In genomic region chr12:15336772-15337553, GRCh38 we compare ENCODE assay signal across 13 cellular contexts. TPM values are rescaled to one million over a fixed set of nuclear protein-coding genes. Genes with fewer than 3 reads are reported as not detected.
DNase-seq lines count a peak whose midpoint lies in the region; ATAC-seq and TF ChIP-seq lines count a peak whose summit lies in the region.
"Had no signal": no experiment of that assay in that cellular context is flagged by ENCODE, and none has a peak within 500 bp of the region (broad histone marks: within the 10 kb centered on the region; RNA-seq: fewer than 3 reads in every experiment).

No MANE protein-coding gene starts in this region.

- intact Hi-C loops in A673 (cut with micrococcal nuclease; ENCODE audit: unreplicated experiment): no loop called here
- intact Hi-C loops in mammary epithelial cell (cut with micrococcal nuclease): no loop called here

- DNase-seq in A673 (ENCODE audit: low spot score) (peak; percentile 8), HPDE6-E6E7 (ENCODE audit: extremely low spot score) (peak; percentile 23), mammary epithelial cell (peak; percentile 48), kidney epithelial cell (ENCODE audit: low read depth) (peak; percentile 74), GM10266 (ENCODE audit: extremely low spot score) (no peak), NCI-H2107 (lab: John Stamatoyannopoulos, UW) (no peak), SJCRH30 (no peak)
- DNase-seq: activated naive CD8-positive, alpha-beta T cell treated with anti-CD3 and anti-CD28 coated beads, Interleukin-2, amount 10 ng/mL, durations not matched to agents 7 days and 5 days; AML-193; NCI-H446 treated with DMSO at 0.1 percent for 48 hours; sigmoid colon had no signal

- CTCF ChIA-PET in A673 (lab: Charles Lee): no interaction called here
- CTCF ChIA-PET in mammary epithelial cell (lab: Charles Lee; ENCODE audit: low non-redundant PET): no interaction called here

- H3K27me3 ChIP-seq in A673 (replicated peaks; ENCODE audit: insufficient read depth, low read depth, low read length, poor library complexity): no peaks in the 10 kb centered on the region
- no peaks in the 10 kb centered on the region for H3K27me3 ChIP-seq in mammary epithelial cell (ENCODE audit: insufficient read depth, low read length)
- no peaks in the 10 kb centered on the region for H3K27me3 ChIP-seq in kidney epithelial cell (ENCODE audit: control insufficient read depth, insufficient read depth, low read length)
- no peaks in the 10 kb centered on the region for H3K27me3 ChIP-seq in SJCRH30
- H3K27me3 ChIP-seq: sigmoid colon had no signal

- H3K4me1 ChIP-seq in A673 (ENCODE audit: insufficient read depth, low read length, poor library complexity, severe bottlenecking) (no peaks in the 10 kb centered on the region), mammary epithelial cell (ENCODE audit: insufficient read depth, low read length) (peaks cover 12% of the 10 kb centered on the region), SJCRH30 (no peaks in the 10 kb centered on the region)

- no peaks in the 10 kb centered on the region for H4K20me1 ChIP-seq in mammary epithelial cell (ENCODE audit: insufficient read depth, low read length)

- no peak overlapping the region for H3K9ac ChIP-seq in mammary epithelial cell (ENCODE audit: insufficient read depth, low read length)

- ATAC-seq in GM19463 (IDR thresholded peaks at IDR 0.05; ENCODE audit: unreplicated experiment): no peak

- no peaks in the 10 kb centered on the region for H3K36me3 ChIP-seq in A673 (ENCODE audit: insufficient read depth, low read length, poor library complexity, severe bottlenecking)
- no peaks in the 10 kb centered on the region for H3K36me3 ChIP-seq in mammary epithelial cell (ENCODE audit: insufficient read depth, low read length)
- H3K36me3 ChIP-seq in kidney epithelial cell (ENCODE audit: control insufficient read depth, insufficient read depth, low read length): no peaks in the 10 kb centered on the region
- H3K36me3 ChIP-seq in SJCRH30: no peaks in the 10 kb centered on the region
- H3K36me3 ChIP-seq: sigmoid colon had no signal

- H2AFZ ChIP-seq in mammary epithelial cell (ENCODE audit: low read depth, low read length): peak overlapping the region; percentile 37

- POLR2A ChIA-PET in A673 (lab: Charles Lee; ENCODE audit: low non-redundant PET): no interaction called here

- BruUV-seq in A673 (replicated peaks; lab: Mats Ljungman, UMichigan) (no TSS peak), mammary epithelial cell (replicated peaks; lab: Mats Ljungman, UMichigan) (no TSS peak)

- dilution Hi-C loops in mammary epithelial cell (cut with HindIII; ENCODE audit: low sequenced_read_pairs): no loop called here

- in situ Hi-C loops in mammary epithelial cell (cut with MboI; ENCODE audit: low sequenced_read_pairs in 2 of 2): no loop called here

- no peaks in the 10 kb centered on the region for H3K79me2 ChIP-seq in mammary epithelial cell (ENCODE audit: insufficient read depth, low read length)

- no peak for TF ChIP-seq CTCF in A673 (conservative IDR thresholded peaks at IDR 0.05; ENCODE audit: low read depth, low read length)
- no peak for TF ChIP-seq CTCF in mammary epithelial cell (conservative IDR thresholded peaks at IDR 0.05 in 1 of 2, IDR thresholded peaks at IDR 0.05 in 1 of 2; ENCODE audit: extremely low read depth in 1 of 2, insufficient read depth in 1 of 2, low read depth in 1 of 2, low read length in 2 of 2)
- no peak for TF ChIP-seq CTCF in kidney epithelial cell (IDR thresholded peaks at IDR 0.05; ENCODE audit: insufficient read depth, low read length, poor library complexity, severe bottlenecking)
- no peak for TF ChIP-seq CTCF in GM10266 (IDR thresholded peaks at IDR 0.05; ENCODE audit: control insufficient read depth, insufficient read depth, low read depth, missing control alignments)

- H3K27ac ChIP-seq in A673 (ENCODE audit: low read depth, low read length, poor library complexity, severe bottlenecking): no peak overlapping the region
- no peak overlapping the region for H3K27ac ChIP-seq in mammary epithelial cell (ENCODE audit: insufficient read depth, low read depth, low read length)
- no peak overlapping the region for H3K27ac ChIP-seq in SJCRH30
- H3K27ac ChIP-seq: sigmoid colon had no signal

- H3K4me2 ChIP-seq in mammary epithelial cell (ENCODE audit: insufficient read depth, low read depth, low read length): peak overlapping the region; percentile 47

- no peaks in the 10 kb centered on the region for H3K9me3 ChIP-seq in A673 (ENCODE audit: low read depth, low read length, poor library complexity, severe bottlenecking)
- H3K9me3 ChIP-seq in mammary epithelial cell (replicated peaks; ENCODE audit: insufficient read depth, low read length): no peaks in the 10 kb centered on the region
- no peaks in the 10 kb centered on the region for H3K9me3 ChIP-seq in SJCRH30 (replicated peaks)
- H3K9me3 ChIP-seq: sigmoid colon had no signal

- H3K4me3 ChIP-seq in A673 (ENCODE audit: low read depth, low read length, poor library complexity, severe bottlenecking) (no peak overlapping the region), mammary epithelial cell (replicated peaks in 1 of 3; ENCODE audit: insufficient read depth in 1 of 3, low read depth in 2 of 3, low read length in 3 of 3) (no peak overlapping the region), kidney epithelial cell (ENCODE audit: low read depth, low read length) (no peak overlapping the region), SJCRH30 (no peak overlapping the region)
- H3K4me3 ChIP-seq: sigmoid colon had no signal

- 60% methylated on average over 9 of the region's 9 CpGs for WGBS in mammary epithelial cell (ENCODE audit: low coverage, missing lambda C conversion rate)

RNA-seq across cellular contexts. Expression of gene PTPRO, which starts 14.7 kb away (rescaled TPM):
- 2.8 and 3.8 TPM in 2 replicates for total RNA-seq in A673 (2021)
- under 1 TPM in 1 of 2 donors, not detected in 1; 0.21 TPM for total RNA-seq in mammary epithelial cell
- polyA plus RNA-seq in mammary epithelial cell: 0.08 TPM
- not detected for polyA minus RNA-seq in mammary epithelial cell
- 3.7 and 5.4 TPM in 2 replicates for total RNA-seq in kidney epithelial cell
- total RNA-seq in SJCRH30 (2014; rRNA removed; shearing (Covaris generic)): 0.15 and 0.22 TPM in 2 replicates
- total RNA-seq: G401 had no signal

Comparison
In these comparisons a context has a peak if more than half of its experiments do, and no peak if none do; other contexts are left out.
1. DNase-seq: peak in A673 (single experiment), HPDE6-E6E7 (single experiment), mammary epithelial cell (single experiment) and kidney epithelial cell (single experiment); none in GM10266 (single experiment), NCI-H2107 (single experiment) and SJCRH30 (0 of 2).